In genomic region chr21:29232601-29233541, GRCh38 we compare ENCODE assay signal across 8 cellular contexts.
A peak's percentile ranks its signal among the peaks of the same experiment; 100 is the strongest.
DNase-seq lines count a peak whose midpoint lies in the region; ATAC-seq, FAIRE-seq and TF ChIP-seq lines count a peak whose summit lies in the region.

No MANE protein-coding gene starts in this region.

- no peak for TF ChIP-seq RAD21 in HepG2 (CRISPR knock-in tag; IDR thresholded peaks at IDR 0.05)

- H4K20me1 ChIP-seq in PC-9 (ENCODE audit: insufficient read depth) (no peaks in the 10 kb centered on the region), HepG2 (ENCODE audit: insufficient read depth, low read length) (no peaks in the 10 kb centered on the region)

- H3K4me1 Mint-ChIP-seq in HFFc6 (ENCODE audit: low read depth) = peaks cover 64% of the 10 kb centered on the region

- intact Hi-C loops in PC-9 (cut with micrococcal nuclease; ENCODE audit: unreplicated experiment) = no loop called here
- intact Hi-C loops in HepG2 (cut with micrococcal nuclease; ENCODE audit: unreplicated experiment) = no loop called here

- H3K4me1 ChIP-seq in PC-9 (replicated peaks; ENCODE audit: insufficient read depth) (peaks cover 14% of the 10 kb centered on the region), HepG2 (ENCODE audit: insufficient read depth, low read length) (no peaks in the 10 kb centered on the region), upper lobe of left lung (peaks cover 7 to 17% (median 11%) of the 10 kb centered on the region in 4 donors)

- no peak overlapping the region for H3K9ac ChIP-seq in HepG2 (ENCODE audit: insufficient read depth, low read depth, low read length)

- DNase-seq in HFFc6 (peak; percentile 61), PC-9 (peak in 1 of 2 experiments; percentile 57), HepG2 (ENCODE audit: low spot score) (no peak), GM19239 (ENCODE audit: insufficient read length, low spot score) (no peak), upper lobe of left lung (no peak)
- DNase-seq in NK-92 treated with Interleukin-12 subunit alpha and Interleukin-12 subunit beta, amount 100 ng/mL, for 24 hours (lab: John Stamatoyannopoulos, UW) = no peak

- TF ChIP-seq EP300 in HepG2 (IDR thresholded peaks at IDR 0.05; ENCODE audit: low read depth in 2 of 2, low read length in 2 of 2) = no peak
- no peak for TF ChIP-seq EP300 in HepG2 (CRISPR knock-in tag; IDR thresholded peaks at IDR 0.05; ENCODE audit: borderline replicate concordance)
- TF ChIP-seq EP300 in upper lobe of left lung (IDR thresholded peaks at IDR 0.05) = no peak

- H3K4me3 ChIP-seq in PC-9 (no peak overlapping the region), HepG2 (replicated peaks in 1 of 3; ENCODE audit: insufficient read depth in 1 of 3, low read depth in 2 of 3, low read length in 3 of 3) (no peak overlapping the region), upper lobe of left lung (no peak overlapping the region)

- H3K4me3 Mint-ChIP-seq in HFFc6 = no peak overlapping the region

- no peaks in the 10 kb centered on the region for H3K9me3 Mint-ChIP-seq in HFFc6

- no peaks in the 10 kb centered on the region for H3K9me3 ChIP-seq in PC-9 (ENCODE audit: insufficient read depth, low read depth)
- no peaks in the 10 kb centered on the region for H3K9me3 ChIP-seq in HepG2 (ENCODE audit: low read length)
- no peaks in the 10 kb centered on the region for H3K9me3 ChIP-seq in upper lobe of left lung

- H3K27me3 ChIP-seq in PC-9 (ENCODE audit: insufficient read depth, low read depth) (no peaks in the 10 kb centered on the region), HepG2 (ENCODE audit: control insufficient read depth in 1 of 2, insufficient read depth in 2 of 2, low read length in 2 of 2) (peaks cover 0 to 3% of the 10 kb centered on the region in 2 experiments; a peak in 2 of 5 replicates), upper lobe of left lung (no peaks in the 10 kb centered on the region)

- no peak overlapping the region for H2AFZ ChIP-seq in PC-9
- H2AFZ ChIP-seq in HepG2 (ENCODE audit: low read length) = no peak overlapping the region

- in situ Hi-C loops in HepG2 (cut with HindIII; ENCODE audit: extremely low pct_ligation_motif_present, low pct_unique_long_range_greater_than_20kb) = no loop called here

- H3K79me2 ChIP-seq in PC-9 (ENCODE audit: low read depth) (no peaks in the 10 kb centered on the region), HepG2 (ENCODE audit: insufficient read depth, low read length) (no peaks in the 10 kb centered on the region)

- no peaks in the 10 kb centered on the region for H3K9me2 ChIP-seq in PC-9 (ENCODE audit: insufficient read depth)

- no peak overlapping the region for H3K27ac Mint-ChIP-seq in HFFc6

- TF ChIP-seq CTCF in GM12873 (IDR thresholded peaks at IDR 0.05; ENCODE audit: insufficient read depth, low read depth, low read length, missing control alignments) (peak; percentile 41), HFFc6 (IDR thresholded peaks at IDR 0.05) (no peak), PC-9 (conservative IDR thresholded peaks at IDR 0.05) (no peak), HepG2 (CRISPR knock-in tag; IDR thresholded peaks at IDR 0.05) (no peak), upper lobe of left lung (IDR thresholded peaks at IDR 0.05) (no peak)

- no peaks in the 10 kb centered on the region for H3K27me3 Mint-ChIP-seq in HFFc6 (ENCODE audit: insufficient read depth)

- ATAC-seq in HepG2 (no peak), GM21367 (IDR thresholded peaks at IDR 0.05; ENCODE audit: unreplicated experiment) (no peak), upper lobe of left lung (ENCODE audit: low FRiP score in 2 of 2) (no peak)

- FAIRE-seq in HepG2 (lab: Jason Lieb, UNC) = no peak
- no peak for FAIRE-seq in GM19239 (lab: Jason Lieb, UNC)

- no peaks in the 10 kb centered on the region for H3K36me3 ChIP-seq in PC-9 (ENCODE audit: low read depth)
- H3K36me3 ChIP-seq in HepG2 (replicated peaks in 1 of 2; ENCODE audit: control insufficient read depth in 1 of 2, insufficient read depth in 2 of 2, low read length in 2 of 2) = no peaks in the 10 kb centered on the region
- no peaks in the 10 kb centered on the region for H3K36me3 ChIP-seq in upper lobe of left lung

- no peaks in the 10 kb centered on the region for H3K36me3 Mint-ChIP-seq in HFFc6 (ENCODE audit: low read depth)

- peaks cover 3% of the 10 kb centered on the region; the same call in 1 of the 2 replicates for H3F3A ChIP-seq in PC-9 (ENCODE audit: insufficient read depth, low read depth)

- no TSS peak for BruUV-seq in PC-9 (replicated peaks; lab: Mats Ljungman, UMichigan)
- BruUV-seq in HepG2 (replicated peaks; lab: Mats Ljungman, UMichigan) = no TSS peak

- WGBS in HepG2 (ENCODE audit: low lambda C conversion rate) = 31% methylated on average over 10 of the region's 10 CpGs
- 58 to 62% methylated on average over 10 of the region's 10 CpGs for WGBS in upper lobe of left lung, 2 donors

- POLR2A ChIA-PET in PC-9 (lab: Charles Lee; ENCODE audit: unreplicated experiment) (no interaction called here), HepG2 (lab: Yijun Ruan, JAX) (no interaction called here)

- H3K4me2 ChIP-seq in PC-9 (peak overlapping the region; percentile 3; the same call in 1 of the 2 replicates), HepG2 (ENCODE audit: low read depth, low read length) (no peak overlapping the region)

- H3K27ac ChIP-seq in PC-9 = peak overlapping the region; percentile 54
- no peak overlapping the region for H3K27ac ChIP-seq in HepG2 (ENCODE audit: extremely low read length, insufficient read depth, low read length)
- H3K27ac ChIP-seq in upper lobe of left lung = no peak overlapping the region

- TF ChIP-seq POLR2A in HepG2 (IDR thresholded peaks at IDR 0.05; ENCODE audit: insufficient read depth in 1 of 2, low read depth in 2 of 2, low read length in 2 of 2) (no peak), upper lobe of left lung (IDR thresholded peaks at IDR 0.05) (no peak)

- CTCF ChIA-PET in PC-9 (lab: Charles Lee) (no interaction called here), HepG2 (lab: Yijun Ruan, JAX; ENCODE audit: low intra/inter-chr PET ratio, low total read pairs) (no interaction called here)

TF ChIP-seq in HepG2, 621 proteins besides CTCF, POLR2A, EP300 and RAD21:
- TF ChIP-seq NR1H2 (CRISPR knock-in tag; IDR thresholded peaks at IDR 0.05; ENCODE audit: borderline replicate concordance, low read depth) (no peak), STAG1 (CRISPR knock-in tag; IDR thresholded peaks at IDR 0.05) (peak; percentile 14; the same call in 1 of the 2 replicates)
